16 cellular contexts compared by ENCODE assay signal in genomic region chr12:93358058-93358457, GRCh38. TPM values are rescaled to one million over a fixed set of nuclear protein-coding genes. Genes with fewer than 3 reads are reported as not detected.
DNase-seq lines count a peak whose midpoint lies in the region; ATAC-seq, FAIRE-seq and TF ChIP-seq lines count a peak whose summit lies in the region.
"Had no signal": no experiment of that assay in that cellular context is flagged by ENCODE, and none has a peak within 500 bp of the region (broad histone marks: within the 10 kb centered on the region; RNA-seq: fewer than 3 reads in every experiment).

No MANE protein-coding gene starts in this region.

- no peaks in the 10 kb centered on the region for H3K27me3 Mint-ChIP-seq in activated CD4-positive, alpha-beta memory T cell treated with anti-CD3 and anti-CD28 coated beads for 36 hours
- H3K27me3 Mint-ChIP-seq: activated CD8-positive, alpha-beta T cell treated with anti-CD3 and anti-CD28 coated beads for 36 hours; CD4-positive, CD25-positive, alpha-beta regulatory T cell had no signal

- H3K4me1 Mint-ChIP-seq in activated CD4-positive, alpha-beta memory T cell treated with anti-CD3 and anti-CD28 coated beads for 36 hours (ENCODE audit: low read depth) = no peaks in the 10 kb centered on the region

- in situ Hi-C loops in KBM-7 (cut with MboI; ENCODE audit: low pct_unique_long_range_greater_than_20kb, low sequenced_read_pairs) = no loop called here

- no peaks in the 10 kb centered on the region for H3K9me3 ChIP-seq in PC-9 (ENCODE audit: insufficient read depth, low read depth)
- H3K9me3 ChIP-seq: colonic mucosa, SK-N-SH, spleen had no signal

- H3K4me1 ChIP-seq in PC-9 (replicated peaks; ENCODE audit: insufficient read depth) = 0 out of 2 replicates have a peak, but pooled peaks cover 4% of the 10 kb centered on the region
- H3K4me1 ChIP-seq: colonic mucosa, spleen had no signal

- no peaks in the 10 kb centered on the region for H3K9me3 Mint-ChIP-seq in activated CD4-positive, alpha-beta memory T cell treated with anti-CD3 and anti-CD28 coated beads for 36 hours
- H3K9me3 Mint-ChIP-seq: activated CD8-positive, alpha-beta T cell treated with anti-CD3 and anti-CD28 coated beads for 36 hours had no signal

- intact Hi-C loops in PC-9 (cut with micrococcal nuclease; ENCODE audit: unreplicated experiment) = no loop called here
- intact Hi-C loops in activated CD4-positive, alpha-beta memory T cell treated with anti-CD3 and anti-CD28 coated beads for 36 hours (cut with micrococcal nuclease) = no loop called here

- no peaks in the 10 kb centered on the region for H3K27me3 ChIP-seq in PC-9 (ENCODE audit: insufficient read depth, low read depth)
- H3K27me3 ChIP-seq: colonic mucosa, spleen had no signal

- no peaks in the 10 kb centered on the region for H4K20me1 ChIP-seq in PC-9 (ENCODE audit: insufficient read depth)

- no peak overlapping the region for H3K27ac Mint-ChIP-seq in activated CD4-positive, alpha-beta memory T cell treated with anti-CD3 and anti-CD28 coated beads for 36 hours
- H3K27ac Mint-ChIP-seq: activated CD8-positive, alpha-beta T cell treated with anti-CD3 and anti-CD28 coated beads for 36 hours had no signal

- POLR2A ChIA-PET in PC-9 (lab: Charles Lee; ENCODE audit: unreplicated experiment) = no interaction called here
- POLR2A ChIA-PET in activated CD4-positive, alpha-beta memory T cell treated with anti-CD3 and anti-CD28 coated beads for 36 hours (lab: Charles Lee) = no interaction called here

- H3K4me2 ChIP-seq in PC-9 = no peak overlapping the region
- H3K4me2 ChIP-seq: SK-N-SH had no signal

- TF ChIP-seq POLR2A in GM12892 (IDR thresholded peaks at IDR 0.05; ENCODE audit: low read depth, low read length) = no peak

- no peak overlapping the region for H3K4me3 ChIP-seq in PC-9
- H3K4me3 ChIP-seq: colonic mucosa, spleen had no signal

- peak; percentile 68 for FAIRE-seq in GM12892 (lab: Jason Lieb, UNC)

- TF ChIP-seq CTCF in PC-9 (conservative IDR thresholded peaks at IDR 0.05) = no peak

- H3K27ac ChIP-seq in PC-9 = no peak overlapping the region
- H3K27ac ChIP-seq: colonic mucosa, spleen had no signal

- no peaks in the 10 kb centered on the region for H3F3A ChIP-seq in PC-9 (ENCODE audit: insufficient read depth, low read depth)

- no peaks in the 10 kb centered on the region for H3K9me2 ChIP-seq in PC-9 (ENCODE audit: insufficient read depth)
- H3K9me2 ChIP-seq: SK-N-SH had no signal

- no peak overlapping the region for H3K4me3 Mint-ChIP-seq in activated CD4-positive, alpha-beta memory T cell treated with anti-CD3 and anti-CD28 coated beads for 36 hours
- H3K4me3 Mint-ChIP-seq: activated CD8-positive, alpha-beta T cell treated with anti-CD3 and anti-CD28 coated beads for 36 hours; CD4-positive, CD25-positive, alpha-beta regulatory T cell had no signal

- CTCF ChIA-PET in PC-9 (lab: Charles Lee) = interaction anchor here (0.7 kb wide), 1 partner anchor 1427 kb away, joined by 5 read pairs; no protein-coding TSS in a partner anchor
- CTCF ChIA-PET in activated CD4-positive, alpha-beta memory T cell treated with anti-CD3 and anti-CD28 coated beads for 36 hours (lab: Charles Lee) = no interaction called here

- no peaks in the 10 kb centered on the region for H3K79me2 ChIP-seq in PC-9 (ENCODE audit: low read depth)

- no peaks in the 10 kb centered on the region for H3K36me3 Mint-ChIP-seq in activated CD4-positive, alpha-beta memory T cell treated with anti-CD3 and anti-CD28 coated beads for 36 hours
- H3K36me3 Mint-ChIP-seq: CD4-positive, CD25-positive, alpha-beta regulatory T cell had no signal

- peak; percentile 93 for ATAC-seq in GM19395 (IDR thresholded peaks at IDR 0.05; ENCODE audit: unreplicated experiment)
- peak; percentile 74 for ATAC-seq in HG02588 (IDR thresholded peaks at IDR 0.05; ENCODE audit: unreplicated experiment)
- peak; percentile 75 for ATAC-seq in HG03196 (IDR thresholded peaks at IDR 0.05; ENCODE audit: unreplicated experiment)
- ATAC-seq: activated CD8-positive, alpha-beta T cell treated with anti-CD3 and anti-CD28 coated beads for 36 hours; esophagus mucosa had no signal

- no peak overlapping the region for H2AFZ ChIP-seq in PC-9

- DNase-seq in GM12892 (ENCODE audit: insufficient read length) (no peak), PC-9 (no peak), KBM-7 (no peak), RKO (ENCODE audit: low spot score) (no peak)
- DNase-seq in activated CD4-positive, alpha-beta memory T cell treated with anti-CD3 and anti-CD28 coated beads for 36 hours = no peak
- DNase-seq: activated CD8-positive, alpha-beta T cell treated with anti-CD3 and anti-CD28 coated beads for 36 hours; anterior cingulate cortex; colonic mucosa; head of caudate nucleus; SK-N-SH; spleen had no signal

- no peaks in the 10 kb centered on the region for H3K36me3 ChIP-seq in PC-9 (ENCODE audit: low read depth)
- H3K36me3 ChIP-seq: colonic mucosa, spleen had no signal

- no TSS peak for BruUV-seq in PC-9 (replicated peaks; lab: Mats Ljungman, UMichigan)

RNA-seq across cellular contexts. Expression of gene NUDT4, which starts 19.7 kb away (rescaled TPM):
- 84.4 TPM for polyA plus RNA-seq in GM12892 (2012; ENCODE audit: missing spikeins)
- 38.7 and 51.0 TPM in 2 replicates for total RNA-seq in PC-9 (2021)
- 10 to 100 TPM; 58.2 TPM for total RNA-seq in activated CD4-positive, alpha-beta memory T cell treated with anti-CD3 and anti-CD28 coated beads for 36 hours
